ENCODE assay signal across 5 cellular contexts in the genomic region with DNA sequence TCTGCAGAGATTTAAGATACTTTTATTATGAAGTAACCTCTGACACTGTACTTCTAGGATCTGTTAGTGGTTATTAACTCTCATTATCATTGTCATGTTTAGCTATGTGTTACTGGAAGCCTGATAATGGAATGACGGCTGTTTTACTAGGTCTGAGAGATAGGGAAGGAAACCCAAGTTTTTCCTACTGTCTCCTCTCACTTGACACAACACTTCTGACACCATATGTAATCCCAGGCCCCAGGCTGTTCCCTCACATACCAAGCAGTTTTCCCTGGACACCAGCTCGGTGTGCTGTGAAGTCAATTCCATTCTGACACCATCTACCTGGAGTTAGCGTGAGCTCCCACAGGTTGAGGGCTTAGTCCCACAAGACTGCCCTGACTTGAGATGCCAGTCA.
"Had no signal": no experiment of that assay in that cellular context is flagged by ENCODE, and none has a peak within 500 bp of the region (broad histone marks: within the 10 kb centered on the region; RNA-seq: fewer than 3 reads in every experiment).

No MANE protein-coding gene starts in this region.

- ATAC-seq: GM23338, K562 had no signal

- DNase-seq: H9, HCEC 1CT, IMR-90 had no signal

- H3K4me2 ChIP-seq: GM23338 had no signal

- H3K4me3 ChIP-seq: GM23338, K562 had no signal
